ENCODE assay signal across 8 cellular contexts in genomic region chr17:81033535-81034167, GRCh38.
DNase-seq lines count a peak whose midpoint lies in the region; ATAC-seq lines count a peak whose summit lies in the region.

No MANE protein-coding gene starts in this region.

- no peak for ATAC-seq in GM18873 (IDR thresholded peaks at IDR 0.05; ENCODE audit: low FRiP score, unreplicated experiment)

- H3K9ac ChIP-seq in endocrine pancreas (ENCODE audit: control insufficient read depth, insufficient read depth, low read length) = peak overlapping the region; percentile 69

- H3K4me1 ChIP-seq in endocrine pancreas (ENCODE audit: control insufficient read depth, insufficient read depth, low read length) (no peaks in the 10 kb centered on the region), neuron (ENCODE audit: insufficient read depth, low read length) (peaks cover 30% of the 10 kb centered on the region)

- peak overlapping the region; percentile 24 for H3K4me3 ChIP-seq in endocrine pancreas (ENCODE audit: control insufficient read depth, insufficient read depth, low read length)
- peak overlapping the region; percentile 86 for H3K4me3 ChIP-seq in neuron (ENCODE audit: low read length)

- H3K36me3 ChIP-seq in endocrine pancreas (ENCODE audit: control insufficient read depth, insufficient read depth, low read length) = no peaks in the 10 kb centered on the region
- H3K36me3 ChIP-seq in neuron (ENCODE audit: insufficient read depth, low read length) = peaks cover 21% of the 10 kb centered on the region

- H3K27me3 ChIP-seq in endocrine pancreas (ENCODE audit: control insufficient read depth, insufficient read depth, low read length) = no peaks in the 10 kb centered on the region
- H3K27me3 ChIP-seq in neuron (ENCODE audit: insufficient read depth, low read length) = no peaks in the 10 kb centered on the region

- H3K9me3 ChIP-seq in endocrine pancreas (ENCODE audit: control insufficient read depth, low read length) (no peaks in the 10 kb centered on the region), neuron (ENCODE audit: low read length) (no peaks in the 10 kb centered on the region)

- DNase-seq in CD1c-positive myeloid dendritic cell (ENCODE audit: extremely low spot score) (peak; percentile 82), NOMO-1 treated with DMSO at 0.1 percent for 48 hours (lab: John Stamatoyannopoulos, UW; ENCODE audit: unreplicated experiment) (peak; percentile 20), NCI-H2196 (lab: John Stamatoyannopoulos, UW; ENCODE audit: unreplicated experiment) (no peak), NCI-H1105 (lab: John Stamatoyannopoulos, UW) (no peak), germinal center (ENCODE audit: low spot score) (no peak)

- no peak overlapping the region for H2AFZ ChIP-seq in neuron (ENCODE audit: low read depth, low read length)

Comparison
In these comparisons a context has a peak if more than half of its experiments do, and no peak if none do; other contexts are left out.
1. DNase-seq: peak in CD1c-positive myeloid dendritic cell (single experiment) and NOMO-1 treated with DMSO at 0.1 percent for 48 hours (single experiment); none in NCI-H2196 (single experiment), NCI-H1105 (single experiment) and germinal center (single experiment).